Comparison of ENCODE assay signal across 12 cellular contexts in the genomic region with DNA sequence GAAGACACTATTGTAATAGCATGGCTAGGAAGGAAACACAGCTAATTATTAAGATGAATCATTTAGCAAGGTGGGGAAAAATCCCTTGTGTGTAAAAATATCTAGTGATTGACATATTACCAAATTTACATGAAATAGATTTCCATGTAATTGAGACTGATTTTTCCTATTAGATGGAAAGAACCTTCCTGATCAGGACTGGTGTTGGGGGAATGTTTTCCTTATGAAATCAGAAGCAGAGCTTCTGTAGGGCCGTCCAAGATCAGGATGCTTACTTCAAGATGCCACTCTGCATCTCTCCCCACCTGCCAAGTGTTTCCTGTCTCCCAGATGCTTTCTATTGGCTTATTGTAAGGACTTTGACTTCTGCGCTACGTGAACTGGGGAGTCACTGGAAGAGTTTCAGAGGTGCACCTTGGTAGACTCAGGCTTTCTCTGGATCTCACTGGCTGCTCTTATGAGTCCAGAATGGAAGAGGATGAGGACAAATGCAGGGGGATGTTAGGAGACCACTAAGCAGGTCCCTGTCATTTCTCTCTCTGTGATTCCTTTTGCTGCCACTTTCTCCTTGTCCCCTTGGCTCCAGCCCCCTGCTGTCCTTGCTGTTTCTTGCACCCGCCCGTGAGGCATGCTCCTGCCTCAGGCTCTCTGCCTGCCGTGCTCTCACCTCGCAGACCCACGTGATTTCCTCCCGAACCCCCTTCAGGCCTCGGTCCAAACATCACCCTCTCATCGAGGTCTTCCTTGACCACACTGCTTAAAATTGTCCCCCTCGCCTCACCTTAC. TPM values are rescaled to one million over a fixed set of nuclear protein-coding genes. Genes with fewer than 3 reads are reported as not detected.
A peak's percentile ranks its signal among the peaks of the same experiment; 100 is the strongest.
DNase-seq lines count a peak whose midpoint lies in the region; ATAC-seq and TF ChIP-seq lines count a peak whose summit lies in the region.
"Had no signal": no experiment of that assay in that cellular context is flagged by ENCODE, and none has a peak within 500 bp of the region (broad histone marks: within the 10 kb centered on the region; RNA-seq: fewer than 3 reads in every experiment).

No MANE protein-coding gene starts in this region.

- H3K9me3 ChIP-seq in skeletal muscle tissue (ENCODE audit: control insufficient read depth in 3 of 3, low read length in 3 of 3) (no peaks in the 10 kb centered on the region), stomach (no peaks in the 10 kb centered on the region), hepatocyte (ENCODE audit: low read depth) (no peaks in the 10 kb centered on the region)
- H3K9me3 ChIP-seq: uterus had no signal

- H3K27ac ChIP-seq in foreskin keratinocyte (peak overlapping the region; percentile 31), skeletal muscle tissue (ENCODE audit: low read depth, low read length) (peak overlapping the region; percentile 61), stomach (peak overlapping the region in 2 of 5 donors; percentile 19 to 61), hepatocyte (no peak overlapping the region)

- TF ChIP-seq EP300 in stomach (IDR thresholded peaks at IDR 0.05): no peak

- in situ Hi-C loops in G401 (cut with HindIII; ENCODE audit: low sequenced_read_pairs) (no loop called here), SK-MEL-5 (cut with HindIII; ENCODE audit: low pct_unique_long_range_greater_than_20kb, low sequenced_read_pairs) (no loop called here)

- intact Hi-C loops in stomach (cut with DNase I; ENCODE audit: low total_unique reads): loop anchor here (10.0 kb wide), 1 partner anchor 613 kb away; no protein-coding TSS in a partner anchor

- TF ChIP-seq CTCF in foreskin keratinocyte (conservative IDR thresholded peaks at IDR 0.05) (no peak), stomach (IDR thresholded peaks at IDR 0.05) (no peak), hepatocyte (IDR thresholded peaks at IDR 0.05; ENCODE audit: poor library complexity) (no peak)

- no peak overlapping the region for H3K4me3 ChIP-seq in skeletal muscle tissue (ENCODE audit: low read length in 3 of 3)
- no peak overlapping the region for H3K4me3 ChIP-seq in stomach
- H3K4me3 ChIP-seq in hepatocyte: no peak overlapping the region
- H3K4me3 ChIP-seq: uterus had no signal

- ATAC-seq in foreskin keratinocyte: no peak

- H4K20me1 ChIP-seq in hepatocyte (ENCODE audit: insufficient read depth, poor library complexity, severe bottlenecking): no peaks in the 10 kb centered on the region

- H2AFZ ChIP-seq in hepatocyte: no peak overlapping the region

- peak overlapping the region in 1 of 3 donors; percentile 34 for H3K9ac ChIP-seq in skeletal muscle tissue (ENCODE audit: low read depth in 1 of 3, low read length in 3 of 3)

- WGBS in stomach, 5 donors: 88 to 94% (median 90%) methylated on average over 12 of the region's 12 CpGs
- 74% methylated on average over 12 of the region's 12 CpGs for WGBS in hepatocyte (ENCODE audit: low lambda C conversion rate, missing lambda C conversion rate)

- no peak overlapping the region for H3K4me2 ChIP-seq in hepatocyte

- H3K79me2 ChIP-seq in hepatocyte: no peaks in the 10 kb centered on the region

- H3K4me1 ChIP-seq in foreskin keratinocyte (peaks cover 20% of the 10 kb centered on the region), skeletal muscle tissue (ENCODE audit: control insufficient read depth in 3 of 3, insufficient read depth in 3 of 3, low read length in 3 of 3) (peaks cover 42 to 57% (median 48%) of the 10 kb centered on the region in 3 donors), stomach (peaks cover 20 to 63% (median 41%) of the 10 kb centered on the region in 4 donors), hepatocyte (ENCODE audit: insufficient read depth) (peaks cover 31% of the 10 kb centered on the region)

- no peaks in the 10 kb centered on the region for H3K27me3 ChIP-seq in foreskin keratinocyte
- no peaks in the 10 kb centered on the region for H3K27me3 ChIP-seq in skeletal muscle tissue (ENCODE audit: control insufficient read depth in 3 of 3, insufficient read depth in 3 of 3, low read length in 3 of 3)
- no peaks in the 10 kb centered on the region for H3K27me3 ChIP-seq in stomach
- H3K27me3 ChIP-seq in hepatocyte: no peaks in the 10 kb centered on the region
- H3K27me3 ChIP-seq: uterus had no signal

- peak; percentile 65 for DNase-seq in G401 (ENCODE audit: low spot score)
- DNase-seq in SK-MEL-5 (ENCODE audit: low read depth, low spot score): peak; percentile 34
- DNase-seq in foreskin keratinocyte: peak in 1 of 2 donors; percentile 3
- no peak for DNase-seq in inferior parietal cortex (ENCODE audit: extremely low spot score)
- DNase-seq in stomach: no peak
- DNase-seq in hepatocyte (ENCODE audit: low spot score): no peak
- no peak for DNase-seq in DMS153 (lab: John Stamatoyannopoulos, UW)
- DNase-seq: activated T-cell treated with anti-CD3 and anti-CD28 coated beads, Interleukin-2, amount 50 U/mL, for 48 hours; central memory CD4-positive, alpha-beta T cell; NCI-H526; uterus had no signal

- TF ChIP-seq POLR2A in stomach (IDR thresholded peaks at IDR 0.05): no peak

- no peaks in the 10 kb centered on the region for H3K9me2 ChIP-seq in hepatocyte (replicated peaks; ENCODE audit: insufficient read depth)

- peaks cover 0 to 3% (median 0%) of the 10 kb centered on the region in 3 donors for H3K36me3 ChIP-seq in skeletal muscle tissue (ENCODE audit: control insufficient read depth in 3 of 3, insufficient read depth in 3 of 3, low read length in 3 of 3)
- H3K36me3 ChIP-seq in stomach: no peaks in the 10 kb centered on the region
- no peaks in the 10 kb centered on the region for H3K36me3 ChIP-seq in hepatocyte (replicated peaks; ENCODE audit: insufficient read depth, low read depth)
- H3K36me3 ChIP-seq: uterus had no signal

RNA-seq across cellular contexts. Expression of a gene that starts 30.1 kb away (rescaled TPM):
- total RNA-seq in G401 (2014; rRNA removed; shearing (Covaris generic)): 3.3 and 10.4 TPM in 2 replicates
- 70.3 and 71.4 TPM in 2 replicates for total RNA-seq in SK-MEL-5 (2014; rRNA removed; shearing (Covaris generic))
- polyA plus RNA-seq in SK-MEL-5 (2015; cell fraction: cytosol; rRNA removed): 76.0 and 78.6 TPM in 2 replicates
- polyA plus RNA-seq in SK-MEL-5 (2015; cell fraction: nucleus; rRNA removed): 17.4 and 22.1 TPM in 2 replicates
- total RNA-seq in foreskin keratinocyte (5.0 and 10.9 TPM in 2 replicates), skeletal muscle tissue (23.0 TPM), stomach (100 to 1,000 TPM in 1 of 5 donors, 10 to 100 TPM in 3, 1 to 10 TPM in 1; 2.9 to 102 (median 23.0) TPM), hepatocyte (37.6 and 37.9 TPM in 2 replicates)
- polyA plus RNA-seq in foreskin keratinocyte (4.6 and 8.4 TPM in 2 replicates), stomach (10 to 100 TPM in 2 of 3 donors, 1 to 10 TPM in 1; 8.1 to 12.5 (median 10.3) TPM), hepatocyte (28.4 and 30.2 TPM in 2 replicates)

RNA-seq across cellular contexts. Expression of a gene that starts 30.2 kb away (rescaled TPM):
- total RNA-seq in G401 (2014; rRNA removed; shearing (Covaris generic)): 15.0 and 17.4 TPM in 2 replicates
- 51.9 and 56.5 TPM in 2 replicates for total RNA-seq in SK-MEL-5 (2014; rRNA removed; shearing (Covaris generic))
- 46.4 and 54.6 TPM in 2 replicates for polyA plus RNA-seq in SK-MEL-5 (2015; cell fraction: cytosol; rRNA removed)
- 34.7 and 43.2 TPM in 2 replicates for polyA plus RNA-seq in SK-MEL-5 (2015; cell fraction: nucleus; rRNA removed)
- total RNA-seq in foreskin keratinocyte: 16.3 and 18.4 TPM in 2 replicates
- polyA plus RNA-seq in foreskin keratinocyte: 13.0 and 16.1 TPM in 2 replicates
- 16.7 TPM for total RNA-seq in skeletal muscle tissue
- 10 to 100 TPM; 18.1 to 46.7 (median 34.1) TPM for total RNA-seq in stomach
- 10 to 100 TPM; 13.9 to 21.7 (median 14.7) TPM for polyA plus RNA-seq in stomach
- total RNA-seq in hepatocyte: 23.0 and 25.3 TPM in 2 replicates
- polyA plus RNA-seq in hepatocyte: 18.7 and 21.6 TPM in 2 replicates

Comparison
In these comparisons a context has a peak if more than half of its experiments do, and no peak if none do; other contexts are left out.
1. DNase-seq: peak in G401 (single experiment) and SK-MEL-5 (single experiment); none in inferior parietal cortex (single experiment), stomach (single experiment), hepatocyte (single experiment) and DMS153 (single experiment).